Comparison of ENCODE assay signal across 8 cellular contexts in genomic region chr3:194139085-194139976, GRCh38. TPM values are rescaled to one million over a fixed set of nuclear protein-coding genes. Genes with fewer than 3 reads are reported as not detected.
DNase-seq lines count a peak whose midpoint lies in the region; ATAC-seq and TF ChIP-seq lines count a peak whose summit lies in the region.

No MANE protein-coding gene starts in this region.

- in situ Hi-C loops in astrocyte of the cerebellum (cut with HindIII; ENCODE audit: low sequenced_read_pairs), result no loop called here

- TF ChIP-seq CTCF in astrocyte of the cerebellum (IDR thresholded peaks at IDR 0.05; ENCODE audit: low read depth, low read length, missing control alignments), result no peak
- no peak for TF ChIP-seq CTCF in thoracic aorta (IDR thresholded peaks at IDR 0.05)

- no peaks in the 10 kb centered on the region for H3K36me3 ChIP-seq in CD4-positive, alpha-beta memory T cell (ENCODE audit: insufficient read depth, low read length)
- H3K36me3 ChIP-seq in thoracic aorta, result no peaks in the 10 kb centered on the region

- peaks cover 24% of the 10 kb centered on the region for H3K27me3 ChIP-seq in CD4-positive, alpha-beta memory T cell (ENCODE audit: insufficient read depth, low read length)
- no peaks in the 10 kb centered on the region for H3K27me3 ChIP-seq in thoracic aorta (replicated peaks; ENCODE audit: insufficient read depth)

- no peak overlapping the region for H3K27ac ChIP-seq in CD4-positive, alpha-beta memory T cell (ENCODE audit: low read depth, low read length)
- peak overlapping the region; percentile 96 to 97 for H3K27ac ChIP-seq in thoracic aorta

- peak in 1 of 5 donors; percentile 36 for DNase-seq in CD4-positive, alpha-beta memory T cell
- DNase-seq in KG1 (lab: John Stamatoyannopoulos, UW) (peak; percentile 23), astrocyte of the cerebellum (ENCODE audit: low read depth) (peak; percentile 84), iPS-NIHi7 (ENCODE audit: extremely low spot score) (peak; percentile 44), thoracic aorta (ENCODE audit: low spot score) (no peak), DMS153 treated with DMSO at 0.1 percent for 48 hours (lab: John Stamatoyannopoulos, UW; ENCODE audit: unreplicated experiment) (no peak), midbrain (lab: John Stamatoyannopoulos, UW) (no peak), HEK293T (ENCODE audit: extremely low spot score) (no peak)

- ATAC-seq in thoracic aorta (ENCODE audit: insufficient number of reproducible peaks, low FRiP score, low read depth), result no peak

- intact Hi-C loops in CD4-positive, alpha-beta memory T cell (cut with micrococcal nuclease), result loop anchor here (2.0 to 10.0 kb wide), 3 partner anchors 67 to 359 kb away; partner anchors contain the start of gene ATP13A3

- H3K4me1 Mint-ChIP-seq in CD4-positive, alpha-beta memory T cell, result peaks cover 21 to 53% (median 33%) of the 10 kb centered on the region in 4 donors

- peaks cover 0 to 2% of the 10 kb centered on the region in 2 donors for H3K36me3 Mint-ChIP-seq in CD4-positive, alpha-beta memory T cell

- POLR2A ChIA-PET in CD4-positive, alpha-beta memory T cell (lab: Charles Lee; ENCODE audit: partially characterized antibody), result interaction anchor here (0.8 kb wide), 1 partner anchor 82 kb away, joined by 3 read pairs; no protein-coding TSS in a partner anchor
- POLR2A ChIA-PET in HEK293T (lab: Yijun Ruan, JAX), result interaction anchor here (0.7 to 5.1 kb wide), 20 partner anchors 9 to 365 kb away, joined by 3 to 41 read pairs (median 4); no protein-coding TSS in a partner anchor

- H3K9me3 Mint-ChIP-seq in CD4-positive, alpha-beta memory T cell, result no peaks in the 10 kb centered on the region

- peaks cover 45% of the 10 kb centered on the region for H3K4me1 ChIP-seq in CD4-positive, alpha-beta memory T cell (ENCODE audit: insufficient read depth, low read length)
- peaks cover 18 to 49% of the 10 kb centered on the region in 2 donors for H3K4me1 ChIP-seq in thoracic aorta (ENCODE audit: control insufficient read depth in 1 of 2, low read depth in 2 of 2)

- CTCF ChIA-PET in CD4-positive, alpha-beta memory T cell (lab: Charles Lee; ENCODE audit: partially characterized antibody), result interaction anchor here (1.3 to 2.3 kb wide), 2 partner anchors 176 to 474 kb away, joined by 3 to 11 read pairs; no protein-coding TSS in a partner anchor
- CTCF ChIA-PET in HEK293T (lab: Yijun Ruan, JAX), result interaction anchor here (1.4 to 3.9 kb wide), 2 partner anchors 136 to 177 kb away, joined by 6 to 25 read pairs; no protein-coding TSS in a partner anchor

- peak overlapping the region in 1 of 7 donors; percentile 45 for H3K27ac Mint-ChIP-seq in CD4-positive, alpha-beta memory T cell

- H3K4me3 ChIP-seq in CD4-positive, alpha-beta memory T cell (ENCODE audit: low read length in 2 of 2), result no peak overlapping the region
- H3K4me3 ChIP-seq in astrocyte of the cerebellum (ENCODE audit: low read depth, low read length) (peak overlapping the region; percentile 8), thoracic aorta (peak overlapping the region; percentile 80)

- peaks cover 27 to 35% of the 10 kb centered on the region in 2 donors for H3K27me3 Mint-ChIP-seq in CD4-positive, alpha-beta memory T cell

- H3K4me3 Mint-ChIP-seq in CD4-positive, alpha-beta memory T cell, result peak overlapping the region in 6 of 8 donors; percentile 0 to 59 (median 26)

- no peaks in the 10 kb centered on the region for H3K9me3 ChIP-seq in CD4-positive, alpha-beta memory T cell (ENCODE audit: control insufficient read depth in 1 of 2, low read length in 2 of 2)
- H3K9me3 ChIP-seq in thoracic aorta, result no peaks in the 10 kb centered on the region

TF ChIP-seq in HEK293T, 16 proteins besides CTCF, POLR2A, EP300 and RAD21:
- TF ChIP-seq LEF1 (IDR thresholded peaks at IDR 0.05; ENCODE audit: borderline replicate concordance) (no peak), BHLHE40 (IDR thresholded peaks at IDR 0.05; ENCODE audit: borderline replicate concordance) (no peak), L3MBTL2 (conservative IDR thresholded peaks at IDR 0.05) (no peak), TARDBP (IDR thresholded peaks at IDR 0.05) (no peak), FOXK2 (IDR thresholded peaks at IDR 0.05) (no peak), FOXA1 (IDR thresholded peaks at IDR 0.05) (no peak), CTBP1 (IDR thresholded peaks at IDR 0.05; ENCODE audit: borderline replicate concordance) (no peak), FOXM1 (IDR thresholded peaks at IDR 0.05; ENCODE audit: borderline replicate concordance) (no peak), NFRKB (IDR thresholded peaks at IDR 0.05) (no peak), SP1 (IDR thresholded peaks at IDR 0.05) (no peak), ZNF384 (IDR thresholded peaks at IDR 0.05) (no peak), SUZ12 (IDR thresholded peaks at IDR 0.05) (no peak), HDGF (IDR thresholded peaks at IDR 0.05; ENCODE audit: borderline replicate concordance) (no peak), ELF4 (IDR thresholded peaks at IDR 0.05) (no peak), ARNT (IDR thresholded peaks at IDR 0.05) (no peak)
- TF ChIP-seq, protein P1, sequence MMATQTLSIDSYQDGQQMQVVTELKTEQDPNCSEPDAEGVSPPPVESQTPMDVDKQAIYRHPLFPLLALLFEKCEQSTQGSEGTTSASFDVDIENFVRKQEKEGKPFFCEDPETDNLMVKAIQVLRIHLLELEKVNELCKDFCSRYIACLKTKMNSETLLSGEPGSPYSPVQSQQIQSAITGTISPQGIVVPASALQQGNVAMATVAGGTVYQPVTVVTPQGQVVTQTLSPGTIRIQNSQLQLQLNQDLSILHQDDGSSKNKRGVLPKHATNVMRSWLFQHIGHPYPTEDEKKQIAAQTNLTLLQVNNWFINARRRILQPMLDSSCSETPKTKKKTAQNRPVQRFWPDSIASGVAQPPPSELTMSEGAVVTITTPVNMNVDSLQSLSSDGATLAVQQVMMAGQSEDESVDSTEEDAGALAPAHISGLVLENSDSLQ (IDR thresholded peaks at IDR 0.05), result no peak

RNA-seq across cellular contexts. Expression of gene HES1, which starts 3.4 kb away (rescaled TPM):
- total RNA-seq in CD4-positive, alpha-beta memory T cell, result not detected
- under 1 TPM; 0.11 to 0.50 TPM for polyA plus RNA-seq in CD4-positive, alpha-beta memory T cell
- total RNA-seq in thoracic aorta, result 10 to 100 TPM; 29.3 to 60.5 TPM

Comparison
In these comparisons a context has a peak if more than half of its experiments do, and no peak if none do; other contexts are left out.
1. DNase-seq: peak in KG1 (single experiment), astrocyte of the cerebellum (single experiment) and iPS-NIHi7 (single experiment); none in thoracic aorta (single experiment), DMS153 treated with DMSO at 0.1 percent for 48 hours (single experiment), midbrain (single experiment) and HEK293T (single experiment).
2. H3K4me3 ChIP-seq: peak in astrocyte of the cerebellum (single experiment) and thoracic aorta (single experiment); none in CD4-positive, alpha-beta memory T cell (0 of 2).
3. RNA of gene HES1, which starts 3.4 kb away (total RNA-seq): 29.3 to 60.5 TPM in thoracic aorta; not detected in CD4-positive, alpha-beta memory T cell; every median in the first group is over 10 times any median in the second.